ENCODE assay signal across 1 cellular context in genomic region chr20:63937596-63937995, GRCh38.
TF ChIP-seq lines count a peak whose summit lies in the region.

No MANE protein-coding gene starts in this region.

TF ChIP-seq in K562, 482 proteins besides CTCF, POLR2A, EP300 and RAD21:
- no peak for TF ChIP-seq ZBTB7A (IDR thresholded peaks at IDR 0.05; ENCODE audit: borderline replicate concordance, control insufficient read depth, low read depth, low read length)
- TF ChIP-seq TFAM (CRISPR knock-in tag; conservative IDR thresholded peaks at IDR 0.05) = no peak
- no peak for TF ChIP-seq CGGBP1 (CRISPR knock-in tag; IDR thresholded peaks at IDR 0.05)
- no peak for TF ChIP-seq ELF2 (CRISPR knock-in tag; IDR thresholded peaks at IDR 0.05)
- no peak for TF ChIP-seq RBM25 (IDR thresholded peaks at IDR 0.05; ENCODE audit: low read depth, low read length, severe bottlenecking)
- no peak for TF ChIP-seq L3MBTL2 (IDR thresholded peaks at IDR 0.05)
- no peak for TF ChIP-seq ZSCAN29 (IDR thresholded peaks at IDR 0.05)
- no peak for TF ChIP-seq RNF2 (IDR thresholded peaks at IDR 0.05)
- TF ChIP-seq ZNF586 (CRISPR knock-in tag; conservative IDR thresholded peaks at IDR 0.05) = no peak
- no peak for TF ChIP-seq EHMT2 (IDR thresholded peaks at IDR 0.05)
- TF ChIP-seq ZNF23 (CRISPR knock-in tag; IDR thresholded peaks at IDR 0.05) = no peak
TF ChIP-seq in K562: peak in this region for 0.
